Comparison of ENCODE assay signal across 2 cellular contexts in the genomic region with DNA sequence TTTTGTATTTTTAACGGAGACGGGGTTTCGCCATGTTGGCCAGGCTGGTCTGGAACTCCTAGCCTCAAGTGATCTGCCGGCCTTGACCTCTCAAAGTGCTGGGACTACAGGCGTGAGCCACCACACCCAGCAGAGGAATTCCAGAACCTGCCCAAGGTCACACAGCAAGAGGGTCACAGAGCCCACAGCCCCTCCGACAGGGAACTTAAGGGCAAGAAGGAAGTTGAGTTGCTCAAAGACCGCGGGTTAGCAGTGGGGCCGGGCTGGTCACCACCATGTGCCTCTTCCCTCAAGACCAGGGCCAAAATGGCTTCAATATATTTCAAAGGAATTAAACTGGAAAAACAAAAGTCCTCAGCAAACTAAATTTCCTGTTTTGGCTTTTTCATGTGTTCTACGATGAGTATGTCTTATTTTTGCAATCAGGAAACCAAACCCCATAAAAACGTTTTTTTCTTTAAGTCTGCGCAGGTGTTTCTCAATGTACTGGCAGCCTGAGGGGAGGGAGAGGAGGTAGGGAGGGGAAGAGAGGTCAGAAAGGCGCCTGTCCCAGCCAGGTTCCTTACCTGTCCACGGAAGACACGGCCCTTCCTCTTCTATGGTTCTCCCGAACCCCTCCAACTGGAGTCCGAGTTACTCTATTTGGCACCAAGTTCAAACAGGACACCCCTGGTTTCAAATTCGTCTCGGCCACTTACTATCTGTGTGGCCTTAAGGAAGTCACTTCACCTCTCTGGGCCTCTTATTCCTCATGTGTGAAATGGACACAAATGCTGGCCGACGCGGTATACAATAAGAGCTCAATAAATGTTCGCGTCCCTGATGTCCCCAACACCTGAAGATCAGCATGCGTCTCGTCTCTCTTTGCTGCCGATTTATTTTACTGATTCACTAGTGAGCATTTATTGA.
TF ChIP-seq lines count a peak whose summit lies in the region.

No MANE protein-coding gene starts in this region.

TF ChIP-seq in SK-N-SH, 30 proteins besides CTCF, POLR2A, EP300 and RAD21 (continued from another document):
- no peak for TF ChIP-seq REST (IDR thresholded peaks at IDR 0.05; ENCODE audit: low read depth, low read length)
- no peak for TF ChIP-seq ZBTB33 (IDR thresholded peaks at IDR 0.05; ENCODE audit: borderline replicate concordance, low read depth)
- TF ChIP-seq MXI1 (IDR thresholded peaks at IDR 0.05; ENCODE audit: low read depth, low read length): no peak
- TF ChIP-seq TCF12 (IDR thresholded peaks at IDR 0.05): no peak
- TF ChIP-seq, protein P1, sequence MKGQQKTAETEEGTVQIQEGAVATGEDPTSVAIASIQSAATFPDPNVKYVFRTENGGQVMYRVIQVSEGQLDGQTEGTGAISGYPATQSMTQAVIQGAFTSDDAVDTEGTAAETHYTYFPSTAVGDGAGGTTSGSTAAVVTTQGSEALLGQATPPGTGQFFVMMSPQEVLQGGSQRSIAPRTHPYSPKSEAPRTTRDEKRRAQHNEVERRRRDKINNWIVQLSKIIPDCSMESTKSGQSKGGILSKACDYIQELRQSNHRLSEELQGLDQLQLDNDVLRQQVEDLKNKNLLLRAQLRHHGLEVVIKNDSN (IDR thresholded peaks at IDR 0.05; ENCODE audit: borderline replicate concordance, low read depth): no peak
- TF ChIP-seq SIN3A (IDR thresholded peaks at IDR 0.05; ENCODE audit: borderline replicate concordance, low read depth, low read length): no peak
- TF ChIP-seq FOXJ3 (CRISPR knock-in tag; IDR thresholded peaks at IDR 0.05): no peak
- no peak for TF ChIP-seq CHD2 (IDR thresholded peaks at IDR 0.05; ENCODE audit: low read length, partially characterized antibody)
- no peak for TF ChIP-seq FOSL2 (IDR thresholded peaks at IDR 0.05; ENCODE audit: borderline replicate concordance, low read depth)
- TF ChIP-seq NRF1 (IDR thresholded peaks at IDR 0.05; ENCODE audit: low read depth, low read length): no peak

TF ChIP-seq in SK-N-SH treated with all-trans-retinoic acid at 6 μM for 48 hours, 23 proteins besides CTCF, POLR2A, EP300 and RAD21 (continued from another document):
- TF ChIP-seq, protein P2, sequence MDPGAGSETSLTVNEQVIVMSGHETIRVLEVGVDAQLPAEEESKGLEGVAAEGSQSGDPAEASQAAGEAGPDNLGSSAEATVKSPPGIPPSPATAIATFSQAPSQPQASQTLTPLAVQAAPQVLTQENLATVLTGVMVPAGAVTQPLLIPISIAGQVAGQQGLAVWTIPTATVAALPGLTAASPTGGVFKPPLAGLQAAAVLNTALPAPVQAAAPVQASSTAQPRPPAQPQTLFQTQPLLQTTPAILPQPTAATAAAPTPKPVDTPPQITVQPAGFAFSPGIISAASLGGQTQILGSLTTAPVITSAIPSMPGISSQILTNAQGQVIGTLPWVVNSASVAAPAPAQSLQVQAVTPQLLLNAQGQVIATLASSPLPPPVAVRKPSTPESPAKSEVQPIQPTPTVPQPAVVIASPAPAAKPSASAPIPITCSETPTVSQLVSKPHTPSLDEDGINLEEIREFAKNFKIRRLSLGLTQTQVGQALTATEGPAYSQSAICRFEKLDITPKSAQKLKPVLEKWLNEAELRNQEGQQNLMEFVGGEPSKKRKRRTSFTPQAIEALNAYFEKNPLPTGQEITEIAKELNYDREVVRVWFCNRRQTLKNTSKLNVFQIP (CRISPR knock-in tag; IDR thresholded peaks at IDR 0.05; ENCODE audit: borderline replicate concordance, low read depth): no peak
- TF ChIP-seq ESRRG (CRISPR knock-in tag; IDR thresholded peaks at IDR 0.05) (no peak), TCF4 (CRISPR knock-in tag; IDR thresholded peaks at IDR 0.05; ENCODE audit: borderline replicate concordance) (no peak), ZNF70 (CRISPR knock-in tag; IDR thresholded peaks at IDR 0.05) (no peak), ZNF565 (CRISPR knock-in tag; conservative IDR thresholded peaks at IDR 0.05; ENCODE audit: low read depth) (no peak), ZFP30 (CRISPR knock-in tag; IDR thresholded peaks at IDR 0.05) (no peak)
- TF ChIP-seq, protein P3, sequence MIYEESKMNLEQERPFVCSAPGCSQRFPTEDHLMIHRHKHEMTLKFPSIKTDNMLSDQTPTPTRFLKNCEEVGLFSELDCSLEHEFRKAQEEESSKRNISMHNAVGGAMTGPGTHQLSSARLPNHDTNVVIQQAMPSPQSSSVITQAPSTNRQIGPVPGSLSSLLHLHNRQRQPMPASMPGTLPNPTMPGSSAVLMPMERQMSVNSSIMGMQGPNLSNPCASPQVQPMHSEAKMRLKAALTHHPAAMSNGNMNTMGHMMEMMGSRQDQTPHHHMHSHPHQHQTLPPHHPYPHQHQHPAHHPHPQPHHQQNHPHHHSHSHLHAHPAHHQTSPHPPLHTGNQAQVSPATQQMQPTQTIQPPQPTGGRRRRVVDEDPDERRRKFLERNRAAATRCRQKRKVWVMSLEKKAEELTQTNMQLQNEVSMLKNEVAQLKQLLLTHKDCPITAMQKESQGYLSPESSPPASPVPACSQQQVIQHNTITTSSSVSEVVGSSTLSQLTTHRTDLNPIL (CRISPR knock-in tag; IDR thresholded peaks at IDR 0.05; ENCODE audit: low read depth): no peak
- TF ChIP-seq, protein P4, sequence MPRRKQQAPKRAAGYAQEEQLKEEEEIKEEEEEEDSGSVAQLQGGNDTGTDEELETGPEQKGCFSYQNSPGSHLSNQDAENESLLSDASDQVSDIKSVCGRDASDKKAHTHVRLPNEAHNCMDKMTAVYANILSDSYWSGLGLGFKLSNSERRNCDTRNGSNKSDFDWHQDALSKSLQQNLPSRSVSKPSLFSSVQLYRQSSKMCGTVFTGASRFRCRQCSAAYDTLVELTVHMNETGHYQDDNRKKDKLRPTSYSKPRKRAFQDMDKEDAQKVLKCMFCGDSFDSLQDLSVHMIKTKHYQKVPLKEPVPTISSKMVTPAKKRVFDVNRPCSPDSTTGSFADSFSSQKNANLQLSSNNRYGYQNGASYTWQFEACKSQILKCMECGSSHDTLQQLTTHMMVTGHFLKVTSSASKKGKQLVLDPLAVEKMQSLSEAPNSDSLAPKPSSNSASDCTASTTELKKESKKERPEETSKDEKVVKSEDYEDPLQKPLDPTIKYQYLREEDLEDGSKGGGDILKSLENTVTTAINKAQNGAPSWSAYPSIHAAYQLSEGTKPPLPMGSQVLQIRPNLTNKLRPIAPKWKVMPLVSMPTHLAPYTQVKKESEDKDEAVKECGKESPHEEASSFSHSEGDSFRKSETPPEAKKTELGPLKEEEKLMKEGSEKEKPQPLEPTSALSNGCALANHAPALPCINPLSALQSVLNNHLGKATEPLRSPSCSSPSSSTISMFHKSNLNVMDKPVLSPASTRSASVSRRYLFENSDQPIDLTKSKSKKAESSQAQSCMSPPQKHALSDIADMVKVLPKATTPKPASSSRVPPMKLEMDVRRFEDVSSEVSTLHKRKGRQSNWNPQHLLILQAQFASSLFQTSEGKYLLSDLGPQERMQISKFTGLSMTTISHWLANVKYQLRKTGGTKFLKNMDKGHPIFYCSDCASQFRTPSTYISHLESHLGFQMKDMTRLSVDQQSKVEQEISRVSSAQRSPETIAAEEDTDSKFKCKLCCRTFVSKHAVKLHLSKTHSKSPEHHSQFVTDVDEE (CRISPR knock-in tag; IDR thresholded peaks at IDR 0.05): no peak
